Comparison of ENCODE assay signal across 2 cellular contexts in the genomic region with DNA sequence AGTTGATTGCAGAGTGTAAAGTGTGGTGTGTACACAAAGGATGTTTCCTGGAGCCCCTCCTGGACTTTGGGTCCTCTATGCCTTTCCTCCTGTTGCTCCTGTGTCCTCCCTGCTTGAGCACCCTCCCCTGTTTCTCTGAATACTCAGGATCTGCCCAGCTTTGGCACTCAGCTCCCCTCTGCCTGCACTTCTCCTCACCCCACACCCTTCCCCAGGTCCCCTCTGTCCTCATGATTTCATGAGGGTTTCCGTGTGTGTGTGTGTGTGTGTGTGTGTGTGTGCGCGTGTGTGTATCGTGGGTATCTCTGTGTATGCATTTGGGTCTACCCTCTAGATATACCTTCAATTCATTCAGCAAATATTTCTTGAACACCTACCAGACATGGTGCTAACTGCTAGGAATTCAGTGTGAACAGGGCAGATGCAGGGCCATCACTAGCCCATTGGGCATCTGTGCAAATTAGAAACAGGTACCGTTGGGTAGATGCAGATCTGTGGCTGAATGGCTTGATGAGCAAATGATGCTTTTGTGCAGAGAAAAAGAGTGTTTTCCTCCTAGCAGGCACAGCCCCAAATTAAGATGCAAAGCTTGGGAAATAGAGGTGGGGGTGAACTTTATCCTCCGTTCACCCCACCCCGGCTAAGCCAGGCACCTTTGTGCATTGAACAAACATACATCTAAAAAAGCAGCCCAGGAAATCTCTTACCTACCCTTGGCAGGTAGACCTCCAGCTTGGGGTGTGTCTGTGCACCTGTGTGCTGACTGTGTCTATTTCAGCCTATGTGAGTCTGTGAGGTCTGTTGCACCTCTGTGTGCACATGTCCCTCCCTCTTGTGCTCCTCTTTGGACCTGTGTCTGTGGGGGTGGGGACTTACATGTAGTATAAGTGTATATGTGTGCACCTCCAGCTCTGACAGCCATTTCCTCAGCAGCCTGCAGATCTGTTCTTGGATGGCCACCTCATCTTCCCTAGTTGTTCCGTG.
TF ChIP-seq lines count a peak whose summit lies in the region.

No MANE protein-coding gene starts in this region.

TF ChIP-seq in HepG2, 621 proteins besides CTCF, POLR2A, EP300 and RAD21 (continues in another document):
- TF ChIP-seq, protein P1, sequence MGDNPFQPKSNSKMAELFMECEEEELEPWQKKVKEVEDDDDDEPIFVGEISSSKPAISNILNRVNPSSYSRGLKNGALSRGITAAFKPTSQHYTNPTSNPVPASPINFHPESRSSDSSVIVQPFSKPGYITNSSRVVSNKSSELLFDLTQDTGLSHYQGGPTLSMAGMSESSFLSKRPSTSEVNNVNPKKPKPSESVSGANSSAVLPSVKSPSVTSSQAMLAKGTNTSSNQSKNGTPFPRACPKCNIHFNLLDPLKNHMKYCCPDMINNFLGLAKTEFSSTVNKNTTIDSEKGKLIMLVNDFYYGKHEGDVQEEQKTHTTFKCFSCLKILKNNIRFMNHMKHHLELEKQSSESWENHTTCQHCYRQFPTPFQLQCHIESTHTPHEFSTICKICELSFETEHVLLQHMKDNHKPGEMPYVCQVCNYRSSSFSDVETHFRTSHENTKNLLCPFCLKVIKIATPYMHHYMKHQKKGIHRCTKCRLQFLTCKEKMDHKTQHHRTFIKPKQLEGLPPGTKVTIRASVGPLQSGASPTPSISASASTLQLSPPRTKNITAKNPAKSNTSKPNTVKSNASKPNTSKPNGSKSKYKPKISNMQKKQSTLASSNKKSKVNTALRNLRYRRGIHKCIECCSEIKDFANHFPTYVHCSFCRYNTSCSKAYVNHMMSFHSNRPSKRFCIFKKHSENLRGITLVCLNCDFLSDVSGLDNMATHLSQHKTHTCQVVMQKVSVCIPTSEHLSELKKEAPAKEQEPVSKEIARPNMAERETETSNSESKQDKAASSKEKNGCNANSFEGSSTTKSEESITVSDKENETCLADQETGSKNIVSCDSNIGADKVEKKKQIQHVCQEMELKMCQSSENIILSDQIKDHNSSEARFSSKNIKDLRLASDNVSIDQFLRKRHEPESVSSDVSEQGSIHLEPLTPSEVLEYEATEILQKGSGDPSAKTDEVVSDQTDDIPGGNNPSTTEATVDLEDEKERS (CRISPR knock-in tag; IDR thresholded peaks at IDR 0.05): no peak
- TF ChIP-seq FOXA3 (CRISPR knock-in tag; IDR thresholded peaks at IDR 0.05) (peak; percentile 82), ZNF343 (CRISPR knock-in tag; IDR thresholded peaks at IDR 0.05) (no peak), DR1 (CRISPR knock-in tag; IDR thresholded peaks at IDR 0.05) (no peak), FOXA1 (IDR thresholded peaks at IDR 0.05) (no peak), FOXA1 (CRISPR knock-in tag; IDR thresholded peaks at IDR 0.05) (peak; percentile 61; the same call in 1 of the 2 replicates), CREB1 (IDR thresholded peaks at IDR 0.05) (no peak), CREB1 (CRISPR knock-in tag; IDR thresholded peaks at IDR 0.05) (no peak), MXD1 (CRISPR knock-in tag; IDR thresholded peaks at IDR 0.05) (no peak), HOXA7 (CRISPR knock-in tag; IDR thresholded peaks at IDR 0.05) (no peak), TCF7L2 (IDR thresholded peaks at IDR 0.05; ENCODE audit: low read depth, low read length) (no peak), NFE2 (CRISPR knock-in tag; IDR thresholded peaks at IDR 0.05) (no peak), AHR (CRISPR knock-in tag; IDR thresholded peaks at IDR 0.05) (no peak), BCL3 (CRISPR knock-in tag; IDR thresholded peaks at IDR 0.05) (no peak), PBX2 (CRISPR knock-in tag; IDR thresholded peaks at IDR 0.05) (no peak), ZNF788 (CRISPR knock-in tag; IDR thresholded peaks at IDR 0.05; ENCODE audit: borderline replicate concordance) (no peak), ZNF274 (CRISPR knock-in tag; IDR thresholded peaks at IDR 0.05) (0 out of 2 replicates have a peak, but pooled peaks have one; percentile 44)
- TF ChIP-seq, protein P2, sequence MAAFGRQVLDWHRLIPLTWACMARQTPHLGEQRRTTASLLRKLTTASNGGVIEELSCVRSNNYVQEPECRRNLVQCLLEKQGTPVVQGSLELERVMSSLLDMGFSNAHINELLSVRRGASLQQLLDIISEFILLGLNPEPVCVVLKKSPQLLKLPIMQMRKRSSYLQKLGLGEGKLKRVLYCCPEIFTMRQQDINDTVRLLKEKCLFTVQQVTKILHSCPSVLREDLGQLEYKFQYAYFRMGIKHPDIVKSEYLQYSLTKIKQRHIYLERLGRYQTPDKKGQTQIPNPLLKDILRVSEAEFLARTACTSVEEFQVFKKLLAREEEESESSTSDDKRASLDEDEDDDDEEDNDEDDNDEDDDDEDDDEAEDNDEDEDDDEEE (CRISPR knock-in tag; IDR thresholded peaks at IDR 0.05): 0 out of 2 replicates have a peak, but pooled peaks have one; percentile 47
- TF ChIP-seq, protein P3, sequence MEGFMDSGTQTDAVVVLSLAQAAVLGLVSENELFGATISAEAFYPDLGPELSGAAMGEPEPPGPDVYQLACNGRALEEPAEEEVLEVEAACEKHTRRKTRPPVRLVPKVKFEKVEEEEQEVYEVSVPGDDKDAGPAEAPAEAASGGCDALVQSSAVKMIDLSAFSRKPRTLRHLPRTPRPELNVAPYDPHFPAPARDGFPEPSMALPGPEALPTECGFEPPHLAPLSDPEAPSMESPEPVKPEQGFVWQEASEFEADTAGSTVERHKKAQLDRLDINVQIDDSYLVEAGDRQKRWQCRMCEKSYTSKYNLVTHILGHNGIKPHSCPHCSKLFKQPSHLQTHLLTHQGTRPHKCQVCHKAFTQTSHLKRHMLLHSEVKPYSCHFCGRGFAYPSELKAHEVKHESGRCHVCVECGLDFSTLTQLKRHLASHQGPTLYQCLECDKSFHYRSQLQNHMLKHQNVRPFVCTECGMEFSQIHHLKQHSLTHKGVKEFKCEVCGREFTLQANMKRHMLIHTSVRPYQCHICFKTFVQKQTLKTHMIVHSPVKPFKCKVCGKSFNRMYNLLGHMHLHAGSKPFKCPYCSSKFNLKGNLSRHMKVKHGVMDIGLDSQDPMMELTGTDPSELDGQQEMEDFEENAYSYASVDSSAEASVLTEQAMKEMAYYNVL (CRISPR knock-in tag; IDR thresholded peaks at IDR 0.05; ENCODE audit: borderline replicate concordance): 0 out of 2 replicates have a peak, but pooled peaks have one; percentile 20

TF ChIP-seq in H1, 55 proteins besides CTCF, POLR2A, EP300 and RAD21:
- no peak for TF ChIP-seq BCL11A (IDR thresholded peaks at IDR 0.05; ENCODE audit: low read depth in 2 of 2, low read length in 2 of 2)
- no peak for TF ChIP-seq TBP (IDR thresholded peaks at IDR 0.05; ENCODE audit: low read depth, low read length)
